ENCODE assay signal across 11 cellular contexts in genomic region chr21:25997788-25998611, GRCh38.
DNase-seq lines count a peak whose midpoint lies in the region; ATAC-seq and TF ChIP-seq lines count a peak whose summit lies in the region.
"Had no signal": no experiment of that assay in that cellular context is flagged by ENCODE, and none has a peak within 500 bp of the region (broad histone marks: within the 10 kb centered on the region; RNA-seq: fewer than 3 reads in every experiment).

No MANE protein-coding gene starts in this region.

- no peak for TF ChIP-seq EP300 in gastroesophageal sphincter (IDR thresholded peaks at IDR 0.05)

- H3K4me3 ChIP-seq in SJCRH30 (no peak overlapping the region), gastroesophageal sphincter (no peak overlapping the region)

- ATAC-seq in HG03354 (IDR thresholded peaks at IDR 0.05; ENCODE audit: poor library complexity, severe bottlenecking, unreplicated experiment) = no peak
- no peak for ATAC-seq in gastroesophageal sphincter
- ATAC-seq: stimulated activated naive CD8-positive, alpha-beta T cell treated with anti-CD3 and anti-CD28 coated beads, Interleukin-15, amount 100 ng/mL, for 72 hours had no signal

- peaks cover 49% of the 10 kb centered on the region for H3K36me3 ChIP-seq in SJCRH30
- peaks cover 0 to 43% of the 10 kb centered on the region in 2 donors for H3K36me3 ChIP-seq in gastroesophageal sphincter

- H3K4me1 ChIP-seq in SJCRH30 (peaks cover 23% of the 10 kb centered on the region), gastroesophageal sphincter (peaks cover 0 to 13% (median 0%) of the 10 kb centered on the region in 3 donors)

- H3K27ac ChIP-seq in SJCRH30 (peak overlapping the region; percentile 82), gastroesophageal sphincter (no peak overlapping the region)

- TF ChIP-seq POLR2A in gastroesophageal sphincter (IDR thresholded peaks at IDR 0.05) = no peak

- DNase-seq in A172 (ENCODE audit: low spot score) = peak; percentile 39
- peak; percentile 74 to 99 (median 86) for DNase-seq in NCI-H1417 (lab: John Stamatoyannopoulos, UW)
- DNase-seq in SJCRH30 = peak; percentile 91 to 98
- peak; percentile 8 for DNase-seq in iris pigment epithelial cell (ENCODE audit: low read depth)
- no peak for DNase-seq in AG08395 (ENCODE audit: low spot score)
- DNase-seq in activated naive CD4-positive, alpha-beta T cell treated with anti-CD3 and anti-CD28 coated beads, Interleukin-2, amount 50 U/mL, for 16 hours = no peak
- DNase-seq: activated T-cell treated with anti-CD3 and anti-CD28 coated beads, Interleukin-2, amount 50 U/mL, for 48 hours; SIG-M5; stimulated activated naive CD8-positive, alpha-beta T cell treated with anti-CD3 and anti-CD28 coated beads, Interleukin-15, amount 100 ng/mL, for 72 hours had no signal

- no peak for TF ChIP-seq CTCF in gastroesophageal sphincter (IDR thresholded peaks at IDR 0.05)

- WGBS in gastroesophageal sphincter (ENCODE audit: low coverage in 1 of 2), 2 donors = 63 to 65% methylated on average over 3 of the region's 4 CpGs

- H3K27me3 ChIP-seq in SJCRH30 (no peaks in the 10 kb centered on the region), gastroesophageal sphincter (no peaks in the 10 kb centered on the region)

- no peaks in the 10 kb centered on the region for H3K9me3 ChIP-seq in SJCRH30 (replicated peaks)
- H3K9me3 ChIP-seq in gastroesophageal sphincter = no peaks in the 10 kb centered on the region

Comparison
In these comparisons a context has a peak if more than half of its experiments do, and no peak if none do; other contexts are left out.
1. DNase-seq: peak in A172 (single experiment), NCI-H1417 (3 of 3), SJCRH30 (2 of 2) and iris pigment epithelial cell (single experiment); none in AG08395 (single experiment) and activated naive CD4-positive, alpha-beta T cell treated with anti-CD3 and anti-CD28 coated beads, Interleukin-2, amount 50 U/mL, for 16 hours (single experiment).